12 cellular contexts compared by ENCODE assay signal in the genomic region with DNA sequence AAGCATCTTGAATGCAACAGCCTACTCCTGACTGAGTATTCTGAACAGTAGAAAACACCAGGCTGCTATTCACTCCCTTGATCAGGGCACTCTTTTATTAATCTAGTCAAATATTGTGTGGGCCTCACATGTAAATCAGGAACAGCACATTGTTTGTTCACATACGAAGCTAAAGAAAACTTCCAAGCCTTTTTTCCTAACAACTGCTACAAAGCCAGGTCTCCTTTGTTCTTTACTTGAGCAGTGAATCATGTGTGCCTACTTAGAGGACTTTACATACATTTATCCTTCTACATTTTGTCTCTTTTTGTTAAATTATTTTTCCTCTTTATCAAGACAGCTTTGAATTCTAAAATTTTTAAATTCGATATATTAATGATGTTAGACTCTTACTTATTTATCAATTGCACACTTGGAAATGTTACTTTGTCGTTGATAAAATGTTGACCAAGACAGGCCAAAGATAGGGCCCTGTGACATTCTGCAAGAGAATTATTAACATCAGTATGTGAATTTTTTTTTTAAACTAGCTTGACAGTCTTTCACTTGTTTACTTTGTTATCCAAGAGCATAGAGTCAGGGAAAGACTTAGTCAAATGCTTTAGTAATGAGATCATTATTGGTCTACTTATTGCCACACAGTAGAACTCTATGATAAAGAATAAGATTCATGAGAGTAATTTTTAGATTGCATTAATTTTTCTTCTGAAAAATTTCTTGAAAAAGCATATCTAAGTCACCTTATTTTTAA. TPM values are rescaled to one million over a fixed set of nuclear protein-coding genes. Genes with fewer than 3 reads are reported as not detected.
DNase-seq lines count a peak whose midpoint lies in the region; ATAC-seq, FAIRE-seq and TF ChIP-seq lines count a peak whose summit lies in the region.
"Had no signal": no experiment of that assay in that cellular context is flagged by ENCODE, and none has a peak within 500 bp of the region (broad histone marks: within the 10 kb centered on the region; RNA-seq: fewer than 3 reads in every experiment).

No MANE protein-coding gene starts in this region.

- no peak overlapping the region for H4K8ac ChIP-seq in H9 (replicated peaks; ENCODE audit: insufficient read length, low read depth, low read length)

- in situ Hi-C loops in gastrocnemius medialis (cut with MboI; ENCODE audit: low sequenced_read_pairs in 4 of 4) = loop anchor here in 2 of 4 donors (10.0 to 25.0 kb wide), 2 partner anchors 55 to 143 kb away; no protein-coding TSS in a partner anchor

- H2BK12ac ChIP-seq in H9 (ENCODE audit: insufficient read length, low read depth, low read length) = no peak overlapping the region

- peak overlapping the region; percentile 28 to 90 (median 45); a peak in 3 of 7 replicates for H3K27ac Mint-ChIP-seq in H9
- H3K27ac Mint-ChIP-seq in activated CD8-positive, alpha-beta memory T cell treated with anti-CD3 and anti-CD28 coated beads, Interleukin-2, amount 10 ng/mL, durations not matched to agents 7 days and 5 days = no peak overlapping the region
- H3K27ac Mint-ChIP-seq in natural killer cell treated with Interleukin-12 subunit alpha and Interleukin-12 subunit beta and Interleukin-15 and Interleukin-18, amount 100 ng/mL, for 72 hours = no peak overlapping the region
- H3K27ac Mint-ChIP-seq: activated naive CD8-positive, alpha-beta T cell had no signal

- no peak overlapping the region for H2AK5ac ChIP-seq in H9 (ENCODE audit: insufficient read length, low read length)

- peak; percentile 83 for ATAC-seq in SK-N-SH treated with all-trans-retinoic acid at 6 μM for 48 hours
- peak; percentile 37 to 46 for ATAC-seq in gastrocnemius medialis
- no peak for ATAC-seq in activated CD8-positive, alpha-beta memory T cell treated with anti-CD3 and anti-CD28 coated beads, Interleukin-2, amount 10 ng/mL, durations not matched to agents 7 days and 5 days
- no peak for ATAC-seq in natural killer cell treated with Interleukin-12 subunit alpha and Interleukin-12 subunit beta and Interleukin-15 and Interleukin-18, amount 100 ng/mL, for 72 hours
- ATAC-seq: K562 had no signal

- H2BK20ac ChIP-seq in H9 (ENCODE audit: low read depth, low read length, poor library complexity, severe bottlenecking) = no peak overlapping the region

- no peak overlapping the region for H4K5ac ChIP-seq in H9 (ENCODE audit: insufficient read length, low read depth, low read length)

- TF ChIP-seq POLR2A in gastrocnemius medialis (IDR thresholded peaks at IDR 0.05) = no peak

- H3K4me3 ChIP-seq in left ventricle myocardium inferior = no peak overlapping the region
- no peak overlapping the region for H3K4me3 ChIP-seq in gastrocnemius medialis
- H3K4me3 ChIP-seq: K562 had no signal

- H3K9me3 ChIP-seq in H9 (ENCODE audit: control insufficient read depth, low read depth, low read length) (no peaks in the 10 kb centered on the region), left ventricle myocardium inferior (replicated peaks) (no peaks in the 10 kb centered on the region), gastrocnemius medialis (no peaks in the 10 kb centered on the region)
- H3K9me3 ChIP-seq: neutrophil had no signal

- H3K36me3 ChIP-seq in left ventricle myocardium inferior (no peaks in the 10 kb centered on the region), gastrocnemius medialis (no peaks in the 10 kb centered on the region)
- H3K36me3 ChIP-seq: neutrophil had no signal

- WGBS in H9 (ENCODE audit: extremely low coverage, insufficient read length, low lambda C conversion rate) = no CpG with 5 or more reads among the region's 3 CpGs

- DNase-seq in H9 (no peak), left ventricle myocardium inferior (no peak), gastrocnemius medialis (no peak), NCI-H1930 (lab: John Stamatoyannopoulos, UW) (no peak), D721Med (ENCODE audit: insufficient read length, low spot score) (no peak)
- DNase-seq in activated CD8-positive, alpha-beta memory T cell treated with anti-CD3 and anti-CD28 coated beads, Interleukin-2, amount 10 ng/mL, durations not matched to agents 7 days and 5 days = no peak
- DNase-seq in natural killer cell treated with Interleukin-12 subunit alpha and Interleukin-12 subunit beta and Interleukin-15 and Interleukin-18, amount 100 ng/mL, for 72 hours (ENCODE audit: low spot score) = no peak
- DNase-seq: OCI-M1 had no signal

- CTCF ChIA-PET in activated CD8-positive, alpha-beta memory T cell treated with anti-CD3 and anti-CD28 coated beads, Interleukin-2, amount 10 ng/mL, durations not matched to agents 7 days and 5 days (lab: Charles Lee) = interaction anchor here (1.2 kb wide), 1 partner anchor 12 kb away, joined by 5 read pairs; no protein-coding TSS in a partner anchor

- H3K27ac ChIP-seq in H9 (ENCODE audit: insufficient read length, low read depth, low read length) (no peak overlapping the region), left ventricle myocardium inferior (replicated peaks) (peak overlapping the region; percentile 45), gastrocnemius medialis (peak overlapping the region; percentile 9 to 57 (median 40))
- H3K27ac ChIP-seq: neutrophil had no signal

- no peaks in the 10 kb centered on the region for H4K20me1 ChIP-seq in H9 (ENCODE audit: control insufficient read depth, insufficient read depth, insufficient read length)

- H3K36me3 Mint-ChIP-seq in H9 (ENCODE audit: insufficient read depth in 1 of 3, low read depth in 3 of 3) = no peaks in the 10 kb centered on the region
- H3K36me3 Mint-ChIP-seq in activated CD8-positive, alpha-beta memory T cell treated with anti-CD3 and anti-CD28 coated beads, Interleukin-2, amount 10 ng/mL, durations not matched to agents 7 days and 5 days = peaks cover 11% of the 10 kb centered on the region
- H3K36me3 Mint-ChIP-seq in natural killer cell treated with Interleukin-12 subunit alpha and Interleukin-12 subunit beta and Interleukin-15 and Interleukin-18, amount 100 ng/mL, for 72 hours = no peaks in the 10 kb centered on the region
- H3K36me3 Mint-ChIP-seq: activated naive CD8-positive, alpha-beta T cell had no signal

- peaks cover 65% of the 10 kb centered on the region for H3K79me2 ChIP-seq in H9 (ENCODE audit: insufficient read depth, low read length)

- no peak overlapping the region for H3K9ac ChIP-seq in H9 (ENCODE audit: extremely low read depth, insufficient read length, low read length)

- H3K79me1 ChIP-seq in H9 (ENCODE audit: insufficient read depth, low read depth, low read length, poor library complexity, severe bottlenecking) = peaks cover 2% of the 10 kb centered on the region

- H3K18ac ChIP-seq in H9 (ENCODE audit: insufficient read length, low read depth, low read length) = no peak overlapping the region

- no peak overlapping the region for H3K56ac ChIP-seq in H9 (ENCODE audit: insufficient read length, low read depth, low read length)

- H3K4me3 Mint-ChIP-seq in H9 = no peak overlapping the region
- H3K4me3 Mint-ChIP-seq in activated CD8-positive, alpha-beta memory T cell treated with anti-CD3 and anti-CD28 coated beads, Interleukin-2, amount 10 ng/mL, durations not matched to agents 7 days and 5 days = no peak overlapping the region
- no peak overlapping the region for H3K4me3 Mint-ChIP-seq in natural killer cell treated with Interleukin-12 subunit alpha and Interleukin-12 subunit beta and Interleukin-15 and Interleukin-18, amount 100 ng/mL, for 72 hours
- H3K4me3 Mint-ChIP-seq: activated naive CD8-positive, alpha-beta T cell had no signal

- no peak for TF ChIP-seq CTCF in H9 (conservative IDR thresholded peaks at IDR 0.05)
- TF ChIP-seq CTCF in left ventricle myocardium inferior (IDR thresholded peaks at IDR 0.05; ENCODE audit: borderline replicate concordance) = no peak
- TF ChIP-seq CTCF in gastrocnemius medialis (IDR thresholded peaks at IDR 0.05 in 4 of 5, conservative IDR thresholded peaks at IDR 0.05 in 1 of 5) = no peak
- no peak for TF ChIP-seq CTCF in D721Med (IDR thresholded peaks at IDR 0.05; ENCODE audit: insufficient read depth, missing control alignments)

- peaks cover 76 to 83% of the 10 kb centered on the region in 2 experiments for H3K4me1 Mint-ChIP-seq in H9
- peaks cover 44% of the 10 kb centered on the region for H3K4me1 Mint-ChIP-seq in activated CD8-positive, alpha-beta memory T cell treated with anti-CD3 and anti-CD28 coated beads, Interleukin-2, amount 10 ng/mL, durations not matched to agents 7 days and 5 days
- H3K4me1 Mint-ChIP-seq in natural killer cell treated with Interleukin-12 subunit alpha and Interleukin-12 subunit beta and Interleukin-15 and Interleukin-18, amount 100 ng/mL, for 72 hours (ENCODE audit: low read depth in 2 of 2) = no peaks in the 10 kb centered on the region

- H2BK15ac ChIP-seq in H9 (ENCODE audit: low read depth, low read length) = no peak overlapping the region

- H2AFZ ChIP-seq in H9 (ENCODE audit: low read length) = no peak overlapping the region

- H3K27me3 Mint-ChIP-seq in H9 (ENCODE audit: low read depth) = no peaks in the 10 kb centered on the region
- no peaks in the 10 kb centered on the region for H3K27me3 Mint-ChIP-seq in activated CD8-positive, alpha-beta memory T cell treated with anti-CD3 and anti-CD28 coated beads, Interleukin-2, amount 10 ng/mL, durations not matched to agents 7 days and 5 days
- peaks cover 0 to 5% of the 10 kb centered on the region in 2 donors for H3K27me3 Mint-ChIP-seq in natural killer cell treated with Interleukin-12 subunit alpha and Interleukin-12 subunit beta and Interleukin-15 and Interleukin-18, amount 100 ng/mL, for 72 hours

- intact Hi-C loops in left ventricle myocardium inferior (cut with micrococcal nuclease) (no loop called here), gastrocnemius medialis (cut with DNase I; ENCODE audit: low total_unique reads) (loop anchor here (2.0 kb wide), 1 partner anchor 57 kb away; no protein-coding TSS in a partner anchor)

- H3K14ac ChIP-seq in H9 (ENCODE audit: insufficient read depth, low read length) = no peak overlapping the region

- no peak overlapping the region for H4K91ac ChIP-seq in H9 (ENCODE audit: insufficient read length, low read depth, low read length)

- no peaks in the 10 kb centered on the region for H3K23me2 ChIP-seq in H9 (ENCODE audit: insufficient read length, low read depth, low read length, poor library complexity, severe bottlenecking)

- no peak for FAIRE-seq in D721Med (lab: Jason Lieb, UNC)
- FAIRE-seq: K562 had no signal

- H3K4me1 ChIP-seq in H9 (ENCODE audit: insufficient read depth, low read length) (peaks cover 47% of the 10 kb centered on the region), left ventricle myocardium inferior (peaks cover 98% of the 10 kb centered on the region), gastrocnemius medialis (peaks cover 59 to 60% of the 10 kb centered on the region in 2 donors)

- H2BK120ac ChIP-seq in H9 (ENCODE audit: low read depth, low read length, poor library complexity, severe bottlenecking) = no peak overlapping the region

- no peak overlapping the region for H3K23ac ChIP-seq in H9 (ENCODE audit: insufficient read length, low read depth, low read length)

- no peak overlapping the region for H3K4ac ChIP-seq in H9 (ENCODE audit: low read depth, low read length)

- H2BK5ac ChIP-seq in H9 (ENCODE audit: insufficient read length, low read length) = no peak overlapping the region

- no peak overlapping the region for H3K4me2 ChIP-seq in H9 (ENCODE audit: insufficient read depth, insufficient read length, low read length)

- no peak overlapping the region for H3T11ph ChIP-seq in H9 (ENCODE audit: low read length)

- no peaks in the 10 kb centered on the region for H3K27me3 ChIP-seq in H9 (ENCODE audit: insufficient read depth, low read length)
- no peaks in the 10 kb centered on the region for H3K27me3 ChIP-seq in left ventricle myocardium inferior (ENCODE audit: low read depth)
- H3K27me3 ChIP-seq in gastrocnemius medialis = no peaks in the 10 kb centered on the region
- H3K27me3 ChIP-seq: neutrophil had no signal

- H3K9me3 Mint-ChIP-seq in H9 = no peaks in the 10 kb centered on the region
- H3K9me3 Mint-ChIP-seq in activated CD8-positive, alpha-beta memory T cell treated with anti-CD3 and anti-CD28 coated beads, Interleukin-2, amount 10 ng/mL, durations not matched to agents 7 days and 5 days (ENCODE audit: low read depth) = no peaks in the 10 kb centered on the region
- H3K9me3 Mint-ChIP-seq in natural killer cell treated with Interleukin-12 subunit alpha and Interleukin-12 subunit beta and Interleukin-15 and Interleukin-18, amount 100 ng/mL, for 72 hours = no peaks in the 10 kb centered on the region

RNA-seq across cellular contexts. Expression of gene SPATS2L, which starts 13.3 kb away (rescaled TPM):
- 45.9 and 47.3 TPM in 2 replicates for total RNA-seq in H9 (2021)
- total RNA-seq in left ventricle myocardium inferior = 54.9 TPM
- total RNA-seq in gastrocnemius medialis = 10 to 100 TPM; 34.0 to 74.2 (median 52.3) TPM
- 10 to 100 TPM; 62.9 to 89.7 TPM for total RNA-seq in activated CD8-positive, alpha-beta memory T cell treated with anti-CD3 and anti-CD28 coated beads, Interleukin-2, amount 10 ng/mL, durations not matched to agents 7 days and 5 days
- total RNA-seq in natural killer cell treated with Interleukin-12 subunit alpha and Interleukin-12 subunit beta and Interleukin-15 and Interleukin-18, amount 100 ng/mL, for 72 hours = 10 to 100 TPM; 19.6 to 44.4 TPM

Comparison
In these comparisons a context has a peak if more than half of its experiments do, and no peak if none do; other contexts are left out.
1. H3K27ac Mint-ChIP-seq: peak in H9 (3 of 3); none in activated CD8-positive, alpha-beta memory T cell treated with anti-CD3 and anti-CD28 coated beads, Interleukin-2, amount 10 ng/mL, durations not matched to agents 7 days and 5 days (single experiment) and natural killer cell treated with Interleukin-12 subunit alpha and Interleukin-12 subunit beta and Interleukin-15 and Interleukin-18, amount 100 ng/mL, for 72 hours (0 of 2).
2. ATAC-seq: peak in SK-N-SH treated with all-trans-retinoic acid at 6 μM for 48 hours (single experiment) and gastrocnemius medialis (2 of 2); none in activated CD8-positive, alpha-beta memory T cell treated with anti-CD3 and anti-CD28 coated beads, Interleukin-2, amount 10 ng/mL, durations not matched to agents 7 days and 5 days (single experiment) and natural killer cell treated with Interleukin-12 subunit alpha and Interleukin-12 subunit beta and Interleukin-15 and Interleukin-18, amount 100 ng/mL, for 72 hours (0 of 2).